ENCODE assay signal across 9 cellular contexts in genomic region chr2:102020596-102021170, GRCh38. TPM values are rescaled to one million over a fixed set of nuclear protein-coding genes. Genes with fewer than 3 reads are reported as not detected.
DNase-seq lines count a peak whose midpoint lies in the region; ATAC-seq and TF ChIP-seq lines count a peak whose summit lies in the region.
"Had no signal": no experiment of that assay in that cellular context is flagged by ENCODE, and none has a peak within 500 bp of the region (broad histone marks: within the 10 kb centered on the region; RNA-seq: fewer than 3 reads in every experiment).

No MANE protein-coding gene starts in this region.

- H3K4ac ChIP-seq in neuronal stem cell (ENCODE audit: low read length) = no peak overlapping the region

- H2BK120ac ChIP-seq in neuronal stem cell (ENCODE audit: low read depth, low read length) = no peak overlapping the region

- no peak overlapping the region for H2BK15ac ChIP-seq in neuronal stem cell (ENCODE audit: low read length)

- no CpG with 5 or more reads among the region's 18 CpGs for WGBS in neuronal stem cell (ENCODE audit: extremely low coverage in 2 of 2, insufficient read length in 2 of 2, insufficient replicate concordance in 1 of 2), 2 donors

- TF ChIP-seq CTCF in C4-2B (conservative IDR thresholded peaks at IDR 0.05) (peak; percentile 95), fibroblast of the aortic adventitia (IDR thresholded peaks at IDR 0.05; ENCODE audit: insufficient read depth, low read length) (peak; percentile 98)

- no peaks in the 10 kb centered on the region for H3K9me3 ChIP-seq in neuronal stem cell (replicated peaks in 1 of 2; ENCODE audit: control insufficient read depth in 2 of 2, insufficient read depth in 1 of 2, low read depth in 1 of 2, low read length in 2 of 2)

- H3K9ac ChIP-seq in neuronal stem cell (ENCODE audit: low read depth, low read length, poor library complexity) = no peak overlapping the region

- no peak overlapping the region for H3K27ac Mint-ChIP-seq in stimulated activated naive CD8-positive, alpha-beta T cell treated with anti-CD3 and anti-CD28 coated beads, Interleukin-15, amount 100 ng/mL, for 72 hours
- H3K27ac Mint-ChIP-seq: T-helper 1 cell treated with Interleukin-12 subunit alpha and Interleukin-12 subunit beta and Interleukin-4 antibody, amounts not matched to agents 30 μg/mL and 1 μg/mL, for 36 hours had no signal

- no peaks in the 10 kb centered on the region for H3K79me1 ChIP-seq in neuronal stem cell (ENCODE audit: low read depth, low read length)

- H3K18ac ChIP-seq in neuronal stem cell (ENCODE audit: low read length) = peak overlapping the region; percentile 88

- H2BK12ac ChIP-seq in neuronal stem cell (ENCODE audit: low read length) = peak overlapping the region; percentile 95

- H3K27me3 Mint-ChIP-seq in stimulated activated naive CD8-positive, alpha-beta T cell treated with anti-CD3 and anti-CD28 coated beads, Interleukin-15, amount 100 ng/mL, for 72 hours = peaks cover 12% of the 10 kb centered on the region

- H2AFZ ChIP-seq in neuronal stem cell (ENCODE audit: low read length) = no peak overlapping the region

- peak; percentile 47 for DNase-seq in GM19240 (ENCODE audit: insufficient read length, low spot score)
- DNase-seq in HT-29 (ENCODE audit: low spot score) = peak; percentile 93
- DNase-seq in RPMI7951 (ENCODE audit: low read depth) = peak; percentile 83
- DNase-seq in activated T-helper 1 cell treated with anti-CD3 and anti-CD28 coated beads, Interleukin-2, amount 50 U/mL, for 16 hours (ENCODE audit: low read depth in 1 of 2, low spot score in 1 of 2) = peak; percentile 72 to 77
- DNase-seq in fibroblast of the aortic adventitia (ENCODE audit: low read depth) = peak; percentile 93
- peak; percentile 74 for DNase-seq in neuronal stem cell (ENCODE audit: low spot score)
- DNase-seq in stimulated activated naive CD8-positive, alpha-beta T cell treated with anti-CD3 and anti-CD28 coated beads, Interleukin-15, amount 100 ng/mL, for 72 hours = peak; percentile 78 to 85

- H3K4me2 ChIP-seq in neuronal stem cell (ENCODE audit: insufficient read depth, low read length, poor library complexity, severe bottlenecking) = no peak overlapping the region

- no peaks in the 10 kb centered on the region for H3K4me1 ChIP-seq in neuronal stem cell (ENCODE audit: control insufficient read depth in 2 of 2, insufficient read depth in 1 of 2, low read depth in 1 of 2, low read length in 2 of 2)

- no peaks in the 10 kb centered on the region for H3K36me3 ChIP-seq in neuronal stem cell (replicated peaks in 1 of 2; ENCODE audit: control insufficient read depth in 2 of 2, insufficient read depth in 2 of 2, low read length in 2 of 2)

- no peaks in the 10 kb centered on the region for H3K9me3 Mint-ChIP-seq in stimulated activated naive CD8-positive, alpha-beta T cell treated with anti-CD3 and anti-CD28 coated beads, Interleukin-15, amount 100 ng/mL, for 72 hours
- H3K9me3 Mint-ChIP-seq: T-helper 1 cell treated with Interleukin-12 subunit alpha and Interleukin-12 subunit beta and Interleukin-4 antibody, amounts not matched to agents 30 μg/mL and 1 μg/mL, for 36 hours had no signal

- H3K4me3 Mint-ChIP-seq in stimulated activated naive CD8-positive, alpha-beta T cell treated with anti-CD3 and anti-CD28 coated beads, Interleukin-15, amount 100 ng/mL, for 72 hours = no peak overlapping the region
- H3K4me3 Mint-ChIP-seq: T-helper 1 cell treated with Interleukin-12 subunit alpha and Interleukin-12 subunit beta and Interleukin-4 antibody, amounts not matched to agents 30 μg/mL and 1 μg/mL, for 36 hours had no signal

- peak; percentile 91 for ATAC-seq in stimulated activated naive CD8-positive, alpha-beta T cell treated with anti-CD3 and anti-CD28 coated beads, Interleukin-15, amount 100 ng/mL, for 72 hours

- peaks cover 8% of the 10 kb centered on the region for H3K4me1 Mint-ChIP-seq in stimulated activated naive CD8-positive, alpha-beta T cell treated with anti-CD3 and anti-CD28 coated beads, Interleukin-15, amount 100 ng/mL, for 72 hours

- no peak overlapping the region for H3K23ac ChIP-seq in neuronal stem cell (ENCODE audit: low read depth, low read length, poor library complexity)

- no peak overlapping the region for H4K91ac ChIP-seq in neuronal stem cell (ENCODE audit: low read depth, low read length, poor library complexity)

- no peak overlapping the region for H3K14ac ChIP-seq in neuronal stem cell (ENCODE audit: low read length)

- H3K27me3 ChIP-seq in neuronal stem cell (ENCODE audit: control insufficient read depth in 3 of 3, insufficient read depth in 3 of 3, low read depth in 1 of 3, low read length in 3 of 3) = no peaks in the 10 kb centered on the region

- no peak overlapping the region for H2BK5ac ChIP-seq in neuronal stem cell (ENCODE audit: low read length)

- no peak overlapping the region for H3K4me3 ChIP-seq in fibroblast of the aortic adventitia (ENCODE audit: low read depth, low read length)
- H3K4me3 ChIP-seq in neuronal stem cell (ENCODE audit: low read length in 2 of 2) = no peak overlapping the region

- H4K8ac ChIP-seq in neuronal stem cell (ENCODE audit: low read depth, low read length) = no peak overlapping the region

- H2AK5ac ChIP-seq in neuronal stem cell (ENCODE audit: low read depth, low read length) = no peak overlapping the region

- H3K27ac ChIP-seq in C4-2B = peak overlapping the region; percentile 13
- H3K27ac ChIP-seq in neuronal stem cell (replicated peaks; ENCODE audit: low read length) = no peak overlapping the region

RNA-seq across cellular contexts. Expression of gene IL1R2, which starts 28.9 kb away (rescaled TPM):
- total RNA-seq in HT-29 (2014; rRNA removed; shearing (Covaris generic)) = 3.9 and 6.6 TPM in 2 replicates
- 3.0 and 4.3 TPM in 2 replicates for total RNA-seq in RPMI7951 (2014; rRNA removed; shearing (Covaris generic))
- total RNA-seq in fibroblast of the aortic adventitia (ENCODE audit: low replicate concordance) = 0.57 and 0.81 TPM in 2 replicates
- polyA plus RNA-seq in neuronal stem cell (2013, experiment 1 of 2) = not detected
- polyA plus RNA-seq in neuronal stem cell (2013, experiment 2 of 2) = not detected
